ENCODE assay signal across 39 cellular contexts in genomic region chr2:206683546-206683945, GRCh38. TPM values are rescaled to one million over a fixed set of nuclear protein-coding genes. Genes with fewer than 3 reads are reported as not detected.
"Had no signal": no experiment of that assay in that cellular context is flagged by ENCODE, and none has a peak within 500 bp of the region (broad histone marks: within the 10 kb centered on the region; RNA-seq: fewer than 3 reads in every experiment).

No MANE protein-coding gene starts in this region.

- H3K4me1 ChIP-seq: adrenal gland, ascending aorta, body of pancreas, breast epithelium had no signal

- H3K9me3 ChIP-seq: adrenal gland, ascending aorta, body of pancreas, breast epithelium had no signal

- H3K27ac ChIP-seq: adrenal gland, ascending aorta, body of pancreas, brain microvascular endothelial cell, breast epithelium, cardiac muscle cell had no signal

- ATAC-seq: activated naive CD4-positive, alpha-beta T cell treated with anti-CD3 and anti-CD28 coated beads, Interleukin-2, amount 50 U/mL, for 72 hours; activated naive CD8-positive, alpha-beta T cell treated with anti-CD3 and anti-CD28 coated beads, Interleukin-2, amount 50 U/mL, for 24 hours; activated T-cell treated with anti-CD3 and anti-CD28 coated beads, Interleukin-2, amount 50 U/mL, for 4 hours; activated T-cell treated with anti-CD3 and anti-CD28 coated beads, Interleukin-2, amount 50 U/mL, for 72 hours; activated T-helper 17 cell treated with anti-CD3 and anti-CD28 coated beads, Interleukin-2, amount 50 U/mL, for 72 hours; body of pancreas had no signal

- FAIRE-seq: astrocyte, bronchial epithelial cell had no signal

- DNase-seq: activated effector memory CD4-positive, alpha-beta T cell treated with anti-CD3 and anti-CD28 coated beads, Interleukin-2, amount 50 U/mL, for 16 hours; activated effector memory CD4-positive, alpha-beta T cell treated with Interleukin-2 at 50 U/mL for 16 hours; activated gamma-delta T cell; activated gamma-delta T cell treated with Interleukin-2 at 50 U/mL for 16 hours; activated naive CD4-positive, alpha-beta T cell; activated naive CD4-positive, alpha-beta T cell treated with anti-CD3 and anti-CD28 coated beads for 36 hours; activated naive CD4-positive, alpha-beta T cell treated with anti-CD3 and anti-CD28 coated beads, Interleukin-2, amount 10 ng/mL, durations not matched to agents 7 days and 5 days; activated naive CD4-positive, alpha-beta T cell treated with anti-CD3 and anti-CD28 coated beads, Interleukin-2, amount 50 U/mL, for 16 hours; activated naive CD4-positive, alpha-beta T cell treated with Interleukin-2 at 50 U/mL for 16 hours; activated naive CD8-positive, alpha-beta T cell treated with anti-CD3 and anti-CD28 coated beads for 36 hours; activated naive CD8-positive, alpha-beta T cell treated with anti-CD3 and anti-CD28 coated beads, Interleukin-2, amount 10 ng/mL, durations not matched to agents 7 days and 5 days; activated naive CD8-positive, alpha-beta T cell treated with anti-CD3 and anti-CD28 coated beads, Interleukin-2, amount 50 U/mL, for 24 hours; activated T-cell treated with anti-CD3 and anti-CD28 coated beads, Interleukin-2, amount 50 U/mL, for 24 hours; activated T-cell treated with anti-CD3 and anti-CD28 coated beads, Interleukin-2, amount 50 U/mL, for 4 hours; activated T-cell treated with anti-CD3 and anti-CD28 coated beads, Interleukin-2, amount 50 U/mL, for 48 hours; activated T-cell treated with anti-CD3 and anti-CD28 coated beads, Interleukin-2, amount 50 U/mL, for 72 hours; adrenal gland; amniotic stem cell; amygdala; anterior cingulate cortex; aorta; body of pancreas; brain microvascular endothelial cell; caudate nucleus; central memory CD4-positive, alpha-beta T cell; cerebellar nuclear complex had no signal

- H3K27me3 ChIP-seq: adrenal gland, ascending aorta, body of pancreas, brain microvascular endothelial cell, breast epithelium had no signal

- H3K36me3 ChIP-seq: adrenal gland, ascending aorta, brain microvascular endothelial cell, breast epithelium, cardiac muscle cell had no signal

- H3K4me3 ChIP-seq: adrenal gland, ascending aorta, body of pancreas, breast epithelium, cardiac muscle cell had no signal

RNA-seq across cellular contexts. Expression of gene DYTN, which starts 34.6 kb away (rescaled TPM):
- total RNA-seq: activated naive CD4-positive, alpha-beta T cell treated with anti-CD3 and anti-CD28 coated beads for 36 hours; activated naive CD4-positive, alpha-beta T cell treated with anti-CD3 and anti-CD28 coated beads, Interleukin-2, amount 50 U/mL, for 72 hours; activated naive CD8-positive, alpha-beta T cell treated with anti-CD3 and anti-CD28 coated beads for 36 hours; activated naive CD8-positive, alpha-beta T cell treated with anti-CD3 and anti-CD28 coated beads, Interleukin-2, amount 10 ng/mL, durations not matched to agents 7 days and 5 days; activated T-cell treated with anti-CD3 and anti-CD28 coated beads, Interleukin-2, amount 50 U/mL, for 4 hours; activated T-cell treated with anti-CD3 and anti-CD28 coated beads, Interleukin-2, amount 50 U/mL, for 72 hours; activated T-helper 1 cell treated with anti-CD3 and anti-CD28 coated beads, Interleukin-12 subunit alpha, Interleukin-12 subunit beta, Interleukin-2, Interleukin-4 antibody, amounts not matched to agents 30 ng/mL and 10 ng/mL and 1 ng/mL, durations not matched to agents 14 hours and 24 hours and 36 hours; activated T-helper 17 cell treated with anti-CD3 and anti-CD28 coated beads, Interleukin-2, amount 50 U/mL, for 72 hours; activated T-helper 2 cell treated with anti-CD3 and anti-CD28 coated beads, Interferon-gamma antibody, Interleukin-2, Interleukin-4, amounts not matched to agents 10 μg/mL and 5 μg/mL and 100 μg/mL, durations not matched to agents 14 hours and 24 hours and 36 hours; adrenal gland; aorta; ascending aorta; astrocyte; body of pancreas; breast epithelium; bronchial epithelial cell; cardiac muscle cell; cardiac septum; cerebellum; chondrocyte had no signal
- polyA plus RNA-seq: adipose tissue, adrenal gland, aorta, cardiac muscle cell had no signal

RNA-seq across cellular contexts. Expression of gene FAM237A, which starts 41.3 kb away (rescaled TPM):
- total RNA-seq: activated naive CD4-positive, alpha-beta T cell treated with anti-CD3 and anti-CD28 coated beads for 36 hours; activated naive CD4-positive, alpha-beta T cell treated with anti-CD3 and anti-CD28 coated beads, Interleukin-2, amount 50 U/mL, for 72 hours; activated naive CD8-positive, alpha-beta T cell treated with anti-CD3 and anti-CD28 coated beads for 36 hours; activated naive CD8-positive, alpha-beta T cell treated with anti-CD3 and anti-CD28 coated beads, Interleukin-2, amount 10 ng/mL, durations not matched to agents 7 days and 5 days; activated T-cell treated with anti-CD3 and anti-CD28 coated beads, Interleukin-2, amount 50 U/mL, for 4 hours; activated T-cell treated with anti-CD3 and anti-CD28 coated beads, Interleukin-2, amount 50 U/mL, for 72 hours; activated T-helper 1 cell treated with anti-CD3 and anti-CD28 coated beads, Interleukin-12 subunit alpha, Interleukin-12 subunit beta, Interleukin-2, Interleukin-4 antibody, amounts not matched to agents 30 ng/mL and 10 ng/mL and 1 ng/mL, durations not matched to agents 14 hours and 24 hours and 36 hours; activated T-helper 17 cell treated with anti-CD3 and anti-CD28 coated beads, Interleukin-2, amount 50 U/mL, for 72 hours; activated T-helper 2 cell treated with anti-CD3 and anti-CD28 coated beads, Interferon-gamma antibody, Interleukin-2, Interleukin-4, amounts not matched to agents 10 μg/mL and 5 μg/mL and 100 μg/mL, durations not matched to agents 14 hours and 24 hours and 36 hours; adrenal gland; aorta; ascending aorta; astrocyte; body of pancreas; breast epithelium; bronchial epithelial cell; cardiac muscle cell; cerebellum; chondrocyte had no signal
- polyA plus RNA-seq: adipose tissue, adrenal gland, aorta, cardiac muscle cell had no signal
